Comparison of ENCODE assay signal across 9 cellular contexts in genomic region chr10:109996225-109996624, GRCh38. TPM values are rescaled to one million over a fixed set of nuclear protein-coding genes. Genes with fewer than 3 reads are reported as not detected.
DNase-seq lines count a peak whose midpoint lies in the region; ATAC-seq, FAIRE-seq and TF ChIP-seq lines count a peak whose summit lies in the region.
"Had no signal": no experiment of that assay in that cellular context is flagged by ENCODE, and none has a peak within 500 bp of the region (broad histone marks: within the 10 kb centered on the region; RNA-seq: fewer than 3 reads in every experiment).

No MANE protein-coding gene starts in this region.

- no peak overlapping the region for H3K27ac Mint-ChIP-seq in activated T-cell treated with anti-CD3 and anti-CD28 coated beads, Interleukin-2, amount 50 U/mL, for 24 hours

- intact Hi-C loops in HepG2 (cut with micrococcal nuclease; ENCODE audit: unreplicated experiment) = no loop called here

- H3K4me2 ChIP-seq in HepG2 (ENCODE audit: low read depth, low read length) = no peak overlapping the region

- H3K4me1 Mint-ChIP-seq in activated T-cell treated with anti-CD3 and anti-CD28 coated beads, Interleukin-2, amount 50 U/mL, for 24 hours (ENCODE audit: low read depth) = peaks cover 23% of the 10 kb centered on the region

- H3K4me3 Mint-ChIP-seq in activated T-cell treated with anti-CD3 and anti-CD28 coated beads, Interleukin-2, amount 50 U/mL, for 24 hours = no peak overlapping the region

- TF ChIP-seq EP300 in HepG2 (IDR thresholded peaks at IDR 0.05; ENCODE audit: low read depth in 2 of 2, low read length in 2 of 2) = no peak
- no peak for TF ChIP-seq EP300 in HepG2 (CRISPR knock-in tag; IDR thresholded peaks at IDR 0.05; ENCODE audit: borderline replicate concordance)

- no peak for TF ChIP-seq RAD21 in HepG2 (CRISPR knock-in tag; IDR thresholded peaks at IDR 0.05)

- DNase-seq in epithelial cell of esophagus (ENCODE audit: low read depth) (peak; percentile 27), NK-92 (lab: John Stamatoyannopoulos, UW; ENCODE audit: unreplicated experiment) (no peak), HepG2 (ENCODE audit: low spot score) (no peak)
- no peak for DNase-seq in activated T-cell treated with anti-CD3 and anti-CD28 coated beads, Interleukin-2, amount 50 U/mL, for 24 hours
- no peak for DNase-seq in activated CD4-positive, alpha-beta T cell treated with anti-CD3 and anti-CD28 coated beads for 1 hour

- H4K20me1 ChIP-seq in HepG2 (ENCODE audit: insufficient read depth, low read length) = no peaks in the 10 kb centered on the region

- H3K36me3 Mint-ChIP-seq in activated T-cell treated with anti-CD3 and anti-CD28 coated beads, Interleukin-2, amount 50 U/mL, for 24 hours (ENCODE audit: low read depth) = no peaks in the 10 kb centered on the region

- in situ Hi-C loops in HepG2 (cut with HindIII; ENCODE audit: extremely low pct_ligation_motif_present, low pct_unique_long_range_greater_than_20kb) = no loop called here

- 69% methylated on average over 2 of the region's 2 CpGs for WGBS in HepG2 (ENCODE audit: low lambda C conversion rate)

- POLR2A ChIA-PET in HepG2 (lab: Yijun Ruan, JAX) = interaction anchor here (2.4 kb wide), 1 partner anchor 11 kb away, joined by 19 read pairs; the partner anchor contains the start of gene ADD3

- H3K4me3 ChIP-seq in ACC112 (ENCODE audit: low read depth, low read length) = 0 out of 2 replicates have a peak overlapping the region, but pooled peaks have one; percentile 21
- no peak overlapping the region for H3K4me3 ChIP-seq in epithelial cell of esophagus (ENCODE audit: low read length)
- no peak overlapping the region for H3K4me3 ChIP-seq in HepG2 (replicated peaks in 1 of 3; ENCODE audit: insufficient read depth in 1 of 3, low read depth in 2 of 3, low read length in 3 of 3)

- BruUV-seq in HepG2 (replicated peaks; lab: Mats Ljungman, UMichigan) = no TSS peak

- peak overlapping the region; percentile 58 for H2AFZ ChIP-seq in ACC112 (ENCODE audit: low read length, unreplicated experiment)
- H2AFZ ChIP-seq in HepG2 (ENCODE audit: low read length) = no peak overlapping the region

- no peak for FAIRE-seq in HepG2 (lab: Jason Lieb, UNC)
- FAIRE-seq: islet of Langerhans had no signal

- H3K27me3 ChIP-seq in ACC112 (ENCODE audit: insufficient read depth, low read length) (no peaks in the 10 kb centered on the region), HepG2 (ENCODE audit: control insufficient read depth in 1 of 2, insufficient read depth in 2 of 2, low read length in 2 of 2) (no peaks in the 10 kb centered on the region)

- ATAC-seq in GM21423 (IDR thresholded peaks at IDR 0.05; ENCODE audit: unreplicated experiment) = peak; percentile 75
- ATAC-seq in HG03558 (IDR thresholded peaks at IDR 0.05; ENCODE audit: extremely low read depth, unreplicated experiment) = peak; percentile 47
- ATAC-seq in HepG2 = no peak

- no peaks in the 10 kb centered on the region for H3K27me3 Mint-ChIP-seq in activated T-cell treated with anti-CD3 and anti-CD28 coated beads, Interleukin-2, amount 50 U/mL, for 24 hours

- H3K27ac ChIP-seq in ACC112 (ENCODE audit: low read depth, low read length) = peak overlapping the region; percentile 19
- no peak overlapping the region for H3K27ac ChIP-seq in HepG2 (ENCODE audit: extremely low read length, insufficient read depth, low read length)

- H3K36me3 ChIP-seq in ACC112 (ENCODE audit: insufficient read depth, low read length) = no peaks in the 10 kb centered on the region
- no peaks in the 10 kb centered on the region for H3K36me3 ChIP-seq in HepG2 (replicated peaks in 1 of 2; ENCODE audit: control insufficient read depth in 1 of 2, insufficient read depth in 2 of 2, low read length in 2 of 2)

- H3K79me2 ChIP-seq in ACC112 (ENCODE audit: control insufficient read depth, insufficient read depth, low read length, unreplicated experiment) (no peaks in the 10 kb centered on the region), HepG2 (ENCODE audit: insufficient read depth, low read length) (no peaks in the 10 kb centered on the region)

- H3K9me3 ChIP-seq in HepG2 (ENCODE audit: low read length) = no peaks in the 10 kb centered on the region

- no peaks in the 10 kb centered on the region for H3K9me3 Mint-ChIP-seq in activated T-cell treated with anti-CD3 and anti-CD28 coated beads, Interleukin-2, amount 50 U/mL, for 24 hours

- TF ChIP-seq POLR2A in HepG2 (IDR thresholded peaks at IDR 0.05; ENCODE audit: insufficient read depth in 1 of 2, low read depth in 2 of 2, low read length in 2 of 2) = no peak

- peaks cover 37% of the 10 kb centered on the region for H3K4me1 ChIP-seq in ACC112 (ENCODE audit: control insufficient read depth, insufficient read depth, low read length, unreplicated experiment)
- peaks cover 62% of the 10 kb centered on the region for H3K4me1 ChIP-seq in HepG2 (ENCODE audit: insufficient read depth, low read length)

- no peak overlapping the region for H3K9ac ChIP-seq in HepG2 (ENCODE audit: insufficient read depth, low read depth, low read length)

- TF ChIP-seq CTCF in epithelial cell of esophagus (IDR thresholded peaks at IDR 0.05; ENCODE audit: insufficient read depth, low read depth, low read length, missing control alignments) = no peak
- no peak for TF ChIP-seq CTCF in HepG2 (CRISPR knock-in tag; IDR thresholded peaks at IDR 0.05)

- CTCF ChIA-PET in HepG2 (lab: Yijun Ruan, JAX; ENCODE audit: low intra/inter-chr PET ratio, low total read pairs) = no interaction called here

TF ChIP-seq in HepG2, 621 proteins besides CTCF, POLR2A, EP300 and RAD21:
- TF ChIP-seq ZNF460 (CRISPR knock-in tag; IDR thresholded peaks at IDR 0.05; ENCODE audit: borderline replicate concordance) = no peak
- no peak for TF ChIP-seq ADNP (CRISPR knock-in tag; IDR thresholded peaks at IDR 0.05)
- TF ChIP-seq NFKBIZ (CRISPR knock-in tag; IDR thresholded peaks at IDR 0.05) = no peak
- no peak for TF ChIP-seq AHR (CRISPR knock-in tag; IDR thresholded peaks at IDR 0.05)
- TF ChIP-seq TOE1 (CRISPR knock-in tag; IDR thresholded peaks at IDR 0.05) = no peak
- TF ChIP-seq ZNF800 (CRISPR knock-in tag; IDR thresholded peaks at IDR 0.05) = no peak
- TF ChIP-seq SAFB2 (CRISPR knock-in tag; IDR thresholded peaks at IDR 0.05; ENCODE audit: borderline replicate concordance, low read depth) = no peak
- no peak for TF ChIP-seq E2F2 (CRISPR knock-in tag; IDR thresholded peaks at IDR 0.05; ENCODE audit: borderline replicate concordance)
- no peak for TF ChIP-seq NONO (IDR thresholded peaks at IDR 0.05)
- no peak for TF ChIP-seq NONO (CRISPR knock-in tag; conservative IDR thresholded peaks at IDR 0.05)
- no peak for TF ChIP-seq RFX1 (IDR thresholded peaks at IDR 0.05)
TF ChIP-seq in HepG2: peak in this region for 0.

RNA-seq across cellular contexts. Expression of gene ADD3, which starts 11.6 kb away (rescaled TPM):
- 57.5 and 70.2 TPM in 2 replicates for total RNA-seq in HepG2 (2016; rRNA removed; fragmentation: Illumina TruSeq; extraction: Trizol)
- 23.9 and 30.3 TPM in 2 replicates for total RNA-seq in HepG2 (2016; cell fraction: cytosol; rRNA removed; fragmentation: Illumina TruSeq; extraction: Trizol; ENCODE audit: low read depth)
- total RNA-seq in HepG2 (2016; cell fraction: insoluble cytoplasmic fraction; rRNA removed; fragmentation: Illumina TruSeq; extraction: Trizol) = 57.4 and 65.2 TPM in 2 replicates
- total RNA-seq in HepG2 (2016; cell fraction: membrane; rRNA removed; fragmentation: Illumina TruSeq; extraction: Trizol) = 25.0 and 26.6 TPM in 2 replicates
- total RNA-seq in HepG2 (2016; cell fraction: nucleus; rRNA removed; fragmentation: Illumina TruSeq; extraction: Trizol) = 41.3 and 58.5 TPM in 2 replicates
- 40.0 and 44.7 TPM in 2 replicates for polyA plus RNA-seq in HepG2 (2011; rRNA removed)
- 33.8 and 59.5 TPM in 2 replicates for polyA plus RNA-seq in HepG2 (2011; cell fraction: cytosol; rRNA removed)
- polyA plus RNA-seq in HepG2 (2011; cell fraction: nucleus; rRNA removed) = 62.7 and 102 TPM in 2 replicates
- 29.2 and 48.3 TPM in 2 replicates for polyA plus RNA-seq in HepG2 (2012)
- 1.4 and 1.6 TPM in 2 replicates for polyA plus RNA-seq in HepG2 (2016; cell fraction: cytosol; fragmentation: Illumina TruSeq; extraction: Trizol; ENCODE audit: low read depth)
- 44.7 and 44.8 TPM in 2 replicates for polyA plus RNA-seq in HepG2 (2016; cell fraction: insoluble cytoplasmic fraction; fragmentation: Illumina TruSeq; extraction: Trizol; ENCODE audit: low read depth)
- polyA plus RNA-seq in HepG2 (2016; cell fraction: membrane; fragmentation: Illumina TruSeq; extraction: Trizol; ENCODE audit: low read depth) = 5.5 and 6.0 TPM in 2 replicates
- 53.5 and 57.5 TPM in 2 replicates for polyA plus RNA-seq in HepG2 (2016; cell fraction: nucleus; fragmentation: Illumina TruSeq; extraction: Trizol; ENCODE audit: insufficient read depth, low read depth)
- 41.0 and 60.2 TPM in 2 replicates for polyA minus RNA-seq in HepG2 (2011; rRNA and poly(A)+ RNA removed; ENCODE audit: low replicate concordance)
- polyA minus RNA-seq in HepG2 (2011; cell fraction: cytosol; rRNA and poly(A)+ RNA removed) = 34.7 and 44.4 TPM in 2 replicates
- polyA minus RNA-seq in HepG2 (2011; cell fraction: nucleus; rRNA and poly(A)+ RNA removed) = 91.9 and 114 TPM in 2 replicates
